ENCODE assay signal across 8 cellular contexts in the genomic region with DNA sequence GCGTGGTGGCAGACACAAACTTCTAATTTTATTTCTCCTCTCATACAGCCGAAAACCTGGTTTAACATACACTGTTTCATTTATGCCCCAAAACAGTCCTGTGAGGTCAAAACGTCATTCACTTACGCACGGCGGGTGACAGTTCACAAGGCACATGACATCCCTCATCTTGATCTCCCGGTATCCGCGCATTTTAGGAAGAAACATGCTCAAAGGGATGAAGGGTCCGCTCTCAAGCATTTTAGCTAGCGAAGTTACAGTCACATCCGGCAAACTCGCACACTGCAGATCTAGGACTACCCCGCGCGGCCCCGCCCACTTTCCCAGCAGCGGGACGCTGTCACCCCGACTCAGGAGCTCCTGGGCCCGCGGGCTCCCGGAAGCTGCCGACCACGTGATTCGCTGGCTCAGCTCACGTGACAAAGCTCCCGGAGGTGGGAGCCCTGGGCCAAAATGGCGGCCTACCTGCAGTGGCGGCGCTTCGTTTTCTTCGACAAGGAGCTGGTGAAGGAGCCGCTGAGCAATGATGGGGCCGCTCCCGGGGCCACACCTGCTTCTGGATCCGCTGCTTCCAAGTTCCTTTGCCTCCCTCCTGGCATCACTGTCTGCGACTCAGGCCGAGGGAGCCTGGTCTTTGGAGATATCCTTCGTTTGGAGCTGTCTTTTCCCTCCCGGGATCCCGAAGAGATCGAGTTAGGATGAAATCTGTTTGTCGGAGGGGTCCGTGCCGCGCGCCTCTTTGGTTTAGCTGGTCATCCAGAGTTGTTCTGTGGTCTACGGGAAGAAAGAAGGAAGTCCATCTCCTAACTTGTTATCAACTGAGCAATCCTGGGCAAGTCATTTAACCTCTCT. TPM values are rescaled to one million over a fixed set of nuclear protein-coding genes. Genes with fewer than 3 reads are reported as not detected.
DNase-seq lines count a peak whose midpoint lies in the region; TF ChIP-seq lines count a peak whose summit lies in the region.

A gene (plus strand): TSS at position 448 of the 852 bp plus-strand sequence. CDS start 6 bp downstream, at position 454.

- H3K4me3 ChIP-seq in fibroblast of pulmonary artery (replicated peaks; ENCODE audit: low read depth, low read length), result peak within 1 kb of the TSS; percentile 100

- peaks cover 22% of the 10 kb centered on the region for H3K36me3 Mint-ChIP-seq in nephron (ENCODE audit: low read depth)
- H3K36me3 Mint-ChIP-seq in stimulated activated naive CD8-positive, alpha-beta T cell treated with anti-CD3 and anti-CD28 coated beads, Interleukin-15, Interleukin-2, amounts not matched to agents 100 ng/mL and 50 ng/mL, for 24 hours (ENCODE audit: low read depth), result peaks cover 25% of the 10 kb centered on the region

- H3K4me1 Mint-ChIP-seq in nephron, result peaks cover 25% of the 10 kb centered on the region
- peaks cover 48% of the 10 kb centered on the region for H3K4me1 Mint-ChIP-seq in stimulated activated naive CD8-positive, alpha-beta T cell treated with anti-CD3 and anti-CD28 coated beads, Interleukin-15, Interleukin-2, amounts not matched to agents 100 ng/mL and 50 ng/mL, for 24 hours (ENCODE audit: low read depth)

- H3K27me3 Mint-ChIP-seq in nephron (ENCODE audit: low read depth), result no peaks in the 10 kb centered on the region
- H3K27me3 Mint-ChIP-seq in stimulated activated naive CD8-positive, alpha-beta T cell treated with anti-CD3 and anti-CD28 coated beads, Interleukin-15, Interleukin-2, amounts not matched to agents 100 ng/mL and 50 ng/mL, for 24 hours, result no peaks in the 10 kb centered on the region

- peak within 1 kb of the TSS; percentile 90 to 99 (median 99) for H3K4me3 Mint-ChIP-seq in nephron
- H3K4me3 Mint-ChIP-seq in stimulated activated naive CD8-positive, alpha-beta T cell treated with anti-CD3 and anti-CD28 coated beads, Interleukin-15, Interleukin-2, amounts not matched to agents 100 ng/mL and 50 ng/mL, for 24 hours, result peak within 1 kb of the TSS; percentile 100

- H3K27ac Mint-ChIP-seq in nephron, result peak within 1 kb of the TSS; percentile 77 to 95 (median 92)
- peak within 1 kb of the TSS; percentile 96 for H3K27ac Mint-ChIP-seq in stimulated activated naive CD8-positive, alpha-beta T cell treated with anti-CD3 and anti-CD28 coated beads, Interleukin-15, Interleukin-2, amounts not matched to agents 100 ng/mL and 50 ng/mL, for 24 hours

- TF ChIP-seq CTCF in fibroblast of pulmonary artery (IDR thresholded peaks at IDR 0.05; ENCODE audit: low read length, missing control alignments) (no peak), nephron (IDR thresholded peaks at IDR 0.05; ENCODE audit: unreplicated experiment in 3 of 3) (no peak)

- DNase-seq in EL (peak; percentile 98), H4 (ENCODE audit: low spot score) (peak; percentile 93), LoVo (ENCODE audit: low spot score) (peak; percentile 96), SHP77 (lab: John Stamatoyannopoulos, UW) (peak; percentile 95 to 97), fibroblast of pulmonary artery (ENCODE audit: low read depth) (peak; percentile 97)
- peak; percentile 95 for DNase-seq in activated effector memory CD4-positive, alpha-beta T cell treated with Interleukin-2 at 50 U/mL for 16 hours

- H3K9me3 Mint-ChIP-seq in nephron, result no peaks in the 10 kb centered on the region
- H3K9me3 Mint-ChIP-seq in stimulated activated naive CD8-positive, alpha-beta T cell treated with anti-CD3 and anti-CD28 coated beads, Interleukin-15, Interleukin-2, amounts not matched to agents 100 ng/mL and 50 ng/mL, for 24 hours, result no peaks in the 10 kb centered on the region

RNA-seq across cellular contexts. Expression of the gene that starts here (rescaled TPM):
- 13.8 and 19.2 TPM in 2 replicates for total RNA-seq in H4 (2014; rRNA removed; shearing (Covaris generic))

Comparison
In these comparisons a context has a peak if more than half of its experiments do, and no peak if none do; other contexts are left out.
1. Peak in every context shown above with its lines: DNase-seq and H3K4me3 ChIP-seq.